ENCODE assay signal across 8 cellular contexts in genomic region chr19:13774217-13775191, GRCh38. TPM values are rescaled to one million over a fixed set of nuclear protein-coding genes. Genes with fewer than 3 reads are reported as not detected.
DNase-seq lines count a peak whose midpoint lies in the region; ATAC-seq and TF ChIP-seq lines count a peak whose summit lies in the region.

TSS of gene C19orf53 (plus strand) at chr19:13774456. CDS start at chr19:13774478, 22 bp downstream.

- H3K27me3 ChIP-seq in dorsolateral prefrontal cortex, result no peaks in the 10 kb centered on the region
- H3K27me3 ChIP-seq in liver (ENCODE audit: control insufficient read depth in 4 of 4, insufficient read depth in 4 of 4, low read length in 3 of 4), result no peaks in the 10 kb centered on the region

- TF ChIP-seq RAD21 in liver (IDR thresholded peaks at IDR 0.05), result peak in 1 of 2 donors; percentile 60

- intact Hi-C loops in activated CD4-positive, alpha-beta memory T cell treated with anti-CD3 and anti-CD28 coated beads for 36 hours (cut with micrococcal nuclease), result loop anchor here (10.0 kb wide), 1 partner anchor 310 kb away; the partner anchor contains the start of gene C19orf67
- intact Hi-C loops in dorsolateral prefrontal cortex (cut with DNase I), result loop anchor here in 1 of 2 donors (2.0 to 5.0 kb wide), 2 partner anchors 20 to 88 kb away; partner anchors contain the start of gene ZSWIM4

- H3K27me3 Mint-ChIP-seq in activated CD4-positive, alpha-beta memory T cell treated with anti-CD3 and anti-CD28 coated beads for 36 hours, result no peaks in the 10 kb centered on the region

- H3K4me1 ChIP-seq in liver (ENCODE audit: control insufficient read depth in 4 of 4, insufficient read depth in 4 of 4, low read length in 3 of 4), result peaks cover 3 to 18% (median 10%) of the 10 kb centered on the region in 4 donors

- no peaks in the 10 kb centered on the region for H3K9me3 ChIP-seq in liver (ENCODE audit: control insufficient read depth in 4 of 4, low read length in 3 of 4)

- ATAC-seq in GM19438 (IDR thresholded peaks at IDR 0.05; ENCODE audit: low read depth, unreplicated experiment) (peak; percentile 93), HG03575 (IDR thresholded peaks at IDR 0.05; ENCODE audit: extremely low read depth, insufficient number of reproducible peaks, low FRiP score, unreplicated experiment) (peak; percentile 55)

- no peaks in the 10 kb centered on the region for H3K9me3 Mint-ChIP-seq in activated CD4-positive, alpha-beta memory T cell treated with anti-CD3 and anti-CD28 coated beads for 36 hours

- POLR2A ChIA-PET in activated CD4-positive, alpha-beta memory T cell treated with anti-CD3 and anti-CD28 coated beads for 36 hours (lab: Charles Lee), result interaction anchor here (0.6 to 2.6 kb wide), 14 partner anchors 9 to 610 kb away, joined by 3 to 14 read pairs (median 6); partner anchors contain the start of genes MRI1 and ZSWIM4

- under 1% methylated on average over 61 of the region's 61 CpGs for WGBS in liver

- peaks cover 13 to 37% (median 22%) of the 10 kb centered on the region in 4 donors for H3K36me3 ChIP-seq in liver (ENCODE audit: control insufficient read depth in 4 of 4, insufficient read depth in 3 of 4, low read depth in 1 of 4, low read length in 3 of 4)

- DNase-seq in CD1c-positive myeloid dendritic cell (ENCODE audit: extremely low spot score) (peak; percentile 94), NCI-H82 treated with DMSO at 0.1 percent for 48 hours (lab: John Stamatoyannopoulos, UW; ENCODE audit: unreplicated experiment) (peak; percentile 86), dorsolateral prefrontal cortex (peak; percentile 92 to 97 (median 94))
- peak; percentile 93 for DNase-seq in activated CD4-positive, alpha-beta memory T cell treated with anti-CD3 and anti-CD28 coated beads for 36 hours
- DNase-seq in stimulated activated CD4-positive, alpha-beta T cell treated with anti-CD3 and anti-CD28 coated beads, Interleukin-4, amount 100 ng/mL, for 24 hours, result peak; percentile 91

- peak within 1 kb of the TSS; percentile 60 to 67 for H3K9ac ChIP-seq in liver (ENCODE audit: low read depth in 1 of 2, low read length in 2 of 2)

- H3K27ac ChIP-seq in dorsolateral prefrontal cortex (peak within 1 kb of the TSS in 56 of 59 donors; percentile 32 to 95 (median 81)), liver (ENCODE audit: low read depth in 1 of 2, low read length in 2 of 2) (peak within 1 kb of the TSS; percentile 81 to 84)

- peaks cover 12% of the 10 kb centered on the region for H3K36me3 Mint-ChIP-seq in activated CD4-positive, alpha-beta memory T cell treated with anti-CD3 and anti-CD28 coated beads for 36 hours

- H3K4me1 Mint-ChIP-seq in activated CD4-positive, alpha-beta memory T cell treated with anti-CD3 and anti-CD28 coated beads for 36 hours (ENCODE audit: low read depth), result peaks cover 21% of the 10 kb centered on the region

- peak within 1 kb of the TSS; percentile 96 for H3K4me3 Mint-ChIP-seq in activated CD4-positive, alpha-beta memory T cell treated with anti-CD3 and anti-CD28 coated beads for 36 hours

- H3K27ac Mint-ChIP-seq in activated CD4-positive, alpha-beta memory T cell treated with anti-CD3 and anti-CD28 coated beads for 36 hours, result peak within 1 kb of the TSS; percentile 96

- peak in 16 of 56 donors; percentile 16 to 57 (median 37) for TF ChIP-seq CTCF in dorsolateral prefrontal cortex (IDR thresholded peaks at IDR 0.05 in 54 of 56, conservative IDR thresholded peaks at IDR 0.05 in 2 of 56; ENCODE audit: low read depth in 1 of 56, partially characterized antibody in 56 of 56)
- TF ChIP-seq CTCF in liver (IDR thresholded peaks at IDR 0.05; ENCODE audit: low read depth, low read length, missing input control), result no peak

- CTCF ChIA-PET in activated CD4-positive, alpha-beta memory T cell treated with anti-CD3 and anti-CD28 coated beads for 36 hours (lab: Charles Lee), result interaction anchor here (0.6 to 3.5 kb wide), 8 partner anchors 9 to 216 kb away, joined by 3 to 30 read pairs (median 8); a partner anchor contains a TSS

- H3K4me3 ChIP-seq in dorsolateral prefrontal cortex (peak within 1 kb of the TSS; percentile 59 to 99 (median 87)), liver (ENCODE audit: low read depth in 1 of 3, low read length in 3 of 3) (peak within 1 kb of the TSS; percentile 73 to 92 (median 78))

TF ChIP-seq in liver, 16 proteins besides CTCF, POLR2A, EP300 and RAD21:
- TF ChIP-seq ZBTB33 (IDR thresholded peaks at IDR 0.05) (peak; percentile 76), GABPA (IDR thresholded peaks at IDR 0.05 in 1 of 2, conservative IDR thresholded peaks at IDR 0.05 in 1 of 2) (peak; percentile 83 to 98), YY1 (IDR thresholded peaks at IDR 0.05) (peak; percentile 95), TAF1 (conservative IDR thresholded peaks at IDR 0.05) (no peak), FOXA1 (IDR thresholded peaks at IDR 0.05) (no peak), REST (IDR thresholded peaks at IDR 0.05) (peak; percentile 28), FOXA2 (IDR thresholded peaks at IDR 0.05) (peak; percentile 8), HNF4G (IDR thresholded peaks at IDR 0.05) (no peak), JUND (IDR thresholded peaks at IDR 0.05) (peak in 1 of 2 donors; percentile 25), HNF4A (conservative IDR thresholded peaks at IDR 0.05) (peak; percentile 5 to 22), RXRA (IDR thresholded peaks at IDR 0.05) (peak; percentile 22 to 35), EGR1 (IDR thresholded peaks at IDR 0.05; ENCODE audit: low read depth in 2 of 2) (peak; percentile 46 to 80), ATF3 (IDR thresholded peaks at IDR 0.05) (no peak), NR2F2 (IDR thresholded peaks at IDR 0.05) (peak; percentile 32), MAX (IDR thresholded peaks at IDR 0.05) (peak; percentile 100), SP1 (IDR thresholded peaks at IDR 0.05) (peak; percentile 50)

RNA-seq across cellular contexts. Expression of gene C19orf53, which starts in this region (rescaled TPM):
- total RNA-seq in activated CD4-positive, alpha-beta memory T cell treated with anti-CD3 and anti-CD28 coated beads for 36 hours, result 100 to 1,000 TPM; 124 to 142 TPM
- total RNA-seq in dorsolateral prefrontal cortex, result 100 to 1,000 TPM in 2 of 120 experiments, 10 to 100 TPM in 118; 44.9 to 112 (median 67.3) TPM
- 10 to 100 TPM; 18.5 to 35.8 TPM for total RNA-seq in liver
- polyA plus RNA-seq in liver, result 10 to 100 TPM; 83.2 to 88.5 TPM

Comparison
In these comparisons a context has a peak if more than half of its experiments do, and no peak if none do; other contexts are left out.
1. Peak in every context shown above with its lines: DNase-seq, ATAC-seq, H3K4me3 ChIP-seq and H3K27ac ChIP-seq.